Comparison of ENCODE assay signal across 6 cellular contexts in genomic region chr9:136769710-136770191, GRCh38. TPM values are rescaled to one million over a fixed set of nuclear protein-coding genes. Genes with fewer than 3 reads are reported as not detected.
DNase-seq lines count a peak whose midpoint lies in the region; ATAC-seq and TF ChIP-seq lines count a peak whose summit lies in the region.

No MANE protein-coding gene starts in this region.

- no peak for TF ChIP-seq POLR2A in right lobe of liver (IDR thresholded peaks at IDR 0.05)

- no peak overlapping the region for H3K4me3 Mint-ChIP-seq in activated T-helper 17 cell treated with anti-CD3 and anti-CD28 coated beads, Interleukin-2, amount 50 U/mL, for 72 hours

- peak in 3 of 4 donors; percentile 28 to 46 (median 39) for TF ChIP-seq CTCF in right lobe of liver (IDR thresholded peaks at IDR 0.05)

- no peaks in the 10 kb centered on the region for H3K36me3 ChIP-seq in right lobe of liver

- peaks cover 8% of the 10 kb centered on the region for H3K27me3 Mint-ChIP-seq in activated T-helper 17 cell treated with anti-CD3 and anti-CD28 coated beads, Interleukin-2, amount 50 U/mL, for 72 hours

- peaks cover 10% of the 10 kb centered on the region for H3K4me1 Mint-ChIP-seq in activated T-helper 17 cell treated with anti-CD3 and anti-CD28 coated beads, Interleukin-2, amount 50 U/mL, for 72 hours

- no peaks in the 10 kb centered on the region for H3K36me3 Mint-ChIP-seq in activated T-helper 17 cell treated with anti-CD3 and anti-CD28 coated beads, Interleukin-2, amount 50 U/mL, for 72 hours (ENCODE audit: low read depth)

- H3K27ac ChIP-seq in right lobe of liver = no peak overlapping the region

- no peak overlapping the region for H3K4me3 ChIP-seq in right lobe of liver

- DNase-seq in activated gamma-delta T cell treated with Interleukin-2 at 50 U/mL for 16 hours = peak; percentile 39
- no peak for DNase-seq in activated gamma-delta T cell (lab: John Stamatoyannopoulos, UW)
- peak in 1 of 3 donors; percentile 58 for DNase-seq in right lobe of liver
- DNase-seq in NCI-H510A treated with DMSO at 0.1 percent for 48 hours (lab: John Stamatoyannopoulos, UW) = no peak

- no peaks in the 10 kb centered on the region for H3K27me3 ChIP-seq in right lobe of liver

- WGBS in right lobe of liver (ENCODE audit: insufficient coverage, low coverage, low lambda C conversion rate, missing lambda C conversion rate) = 26% methylated on average over 9 of the region's 16 CpGs

- no peak overlapping the region for H3K27ac Mint-ChIP-seq in activated T-helper 17 cell treated with anti-CD3 and anti-CD28 coated beads, Interleukin-2, amount 50 U/mL, for 72 hours

- no peaks in the 10 kb centered on the region for H3K4me1 ChIP-seq in right lobe of liver

- H3K9me3 ChIP-seq in right lobe of liver = no peaks in the 10 kb centered on the region

- intact Hi-C loops in right lobe of liver (cut with DNase I) = loop anchor here in 1 of 2 donors (10.0 kb wide), 1 partner anchor 265 kb away; the partner anchor contains the start of gene FUT7

- ATAC-seq in activated T-helper 17 cell treated with anti-CD3 and anti-CD28 coated beads, Interleukin-2, amount 50 U/mL, for 72 hours (replicated peaks) = peak; percentile 51
- ATAC-seq in right lobe of liver (peak; percentile 38 to 71 (median 67)), HG03159 (IDR thresholded peaks at IDR 0.05; ENCODE audit: unreplicated experiment) (no peak)

- no peaks in the 10 kb centered on the region for H3K9me3 Mint-ChIP-seq in activated T-helper 17 cell treated with anti-CD3 and anti-CD28 coated beads, Interleukin-2, amount 50 U/mL, for 72 hours

RNA-seq across cellular contexts. Expression of gene LCN15, which starts 5.4 kb away (rescaled TPM):
- total RNA-seq in activated T-helper 17 cell treated with anti-CD3 and anti-CD28 coated beads, Interleukin-2, amount 50 U/mL, for 72 hours = not detected
- total RNA-seq in right lobe of liver = not detected

RNA-seq across cellular contexts. Expression of gene LCN8, which starts 11.7 kb away (rescaled TPM):
- not detected for total RNA-seq in activated T-helper 17 cell treated with anti-CD3 and anti-CD28 coated beads, Interleukin-2, amount 50 U/mL, for 72 hours
- not detected for total RNA-seq in right lobe of liver

RNA-seq across cellular contexts. Expression of gene TMEM141, which starts 21.4 kb away (rescaled TPM):
- 10 to 100 TPM; 30.1 to 30.7 TPM for total RNA-seq in activated T-helper 17 cell treated with anti-CD3 and anti-CD28 coated beads, Interleukin-2, amount 50 U/mL, for 72 hours
- 100 to 1,000 TPM in 1 of 6 experiments, 10 to 100 TPM in 5; 46.5 to 105 (median 56.7) TPM for total RNA-seq in right lobe of liver

RNA-seq across cellular contexts. Expression of gene LCN6, which starts 21.4 kb away (rescaled TPM):
- total RNA-seq in activated T-helper 17 cell treated with anti-CD3 and anti-CD28 coated beads, Interleukin-2, amount 50 U/mL, for 72 hours = not detected
- under 1 TPM in 2 of 6 experiments, not detected in 4; 0.26 to 0.63 TPM for total RNA-seq in right lobe of liver

RNA-seq across cellular contexts. Expression of gene CCDC183, which starts 26.4 kb away (rescaled TPM):
- 1 to 10 TPM in 1 of 2 donors, under 1 TPM in 1; 0.41 to 2.1 TPM for total RNA-seq in activated T-helper 17 cell treated with anti-CD3 and anti-CD28 coated beads, Interleukin-2, amount 50 U/mL, for 72 hours
- 1 to 10 TPM in 2 of 6 experiments, under 1 TPM in 3, not detected in 1; 0.43 to 1.2 (median 0.74) TPM for total RNA-seq in right lobe of liver
